In the genomic region with DNA sequence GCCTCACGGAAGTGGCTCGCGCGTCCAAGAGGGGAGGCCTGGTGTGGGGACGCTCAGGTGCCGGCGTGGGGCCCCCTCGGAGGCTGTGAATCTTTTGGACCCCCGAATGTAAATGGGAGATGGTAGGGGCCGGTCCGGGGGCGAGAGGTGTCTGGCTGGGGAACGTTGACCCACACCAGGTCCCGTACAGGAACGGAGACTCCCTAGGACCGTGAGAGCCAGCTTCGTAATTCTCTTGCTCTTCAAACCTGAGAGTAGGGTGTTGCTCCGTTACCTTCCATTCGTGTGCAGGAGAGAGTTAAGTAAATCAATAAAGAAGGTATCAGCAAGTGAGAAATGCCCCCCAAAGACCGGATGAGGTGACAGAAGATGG, we compare ENCODE assay signal across 8 cellular contexts. TPM values are rescaled to one million over a fixed set of nuclear protein-coding genes. Genes with fewer than 3 reads are reported as not detected.
DNase-seq lines count a peak whose midpoint lies in the region; ATAC-seq and TF ChIP-seq lines count a peak whose summit lies in the region.

No MANE protein-coding gene starts in this region.

- no peaks in the 10 kb centered on the region for H3K9me3 Mint-ChIP-seq in CD4-positive, alpha-beta T cell

- TF ChIP-seq CTCF in CD4-positive, alpha-beta T cell (IDR thresholded peaks at IDR 0.05): no peak
- TF ChIP-seq CTCF in astrocyte of the cerebellum (IDR thresholded peaks at IDR 0.05; ENCODE audit: low read depth, low read length, missing control alignments) (no peak), transverse colon (IDR thresholded peaks at IDR 0.05) (no peak)

- H3K27ac Mint-ChIP-seq in CD4-positive, alpha-beta T cell: peak overlapping the region; percentile 95

- intact Hi-C loops in CD4-positive, alpha-beta T cell (cut with DNase I, micrococcal nuclease): loop anchor here (2.0 to 10.0 kb wide), 6 partner anchors 26 to 1836 kb away; a partner anchor contains a TSS
- intact Hi-C loops in transverse colon (cut with DNase I; ENCODE audit: low total_unique reads): loop anchor here (5.0 kb wide), 1 partner anchor 49 kb away; no protein-coding TSS in a partner anchor

- peak; percentile 12 for TF ChIP-seq POLR2A in transverse colon (IDR thresholded peaks at IDR 0.05)

- POLR2A ChIA-PET in CD4-positive, alpha-beta T cell (lab: Charles Lee): interaction anchor here (1.0 to 3.0 kb wide), 5 partner anchors 27 to 1291 kb away, joined by 3 to 34 read pairs (median 5); a partner anchor contains a TSS

- in situ Hi-C loops in astrocyte of the cerebellum (cut with HindIII; ENCODE audit: low sequenced_read_pairs) (no loop called here), transverse colon (cut with MboI; ENCODE audit: low pct_ligation_motif_present in 1 of 4, low pct_unique_long_range_greater_than_20kb in 1 of 4, low sequenced_read_pairs in 3 of 4) (loop anchor here in 1 of 4 donors (5.0 kb wide), 1 partner anchor 49 kb away; no protein-coding TSS in a partner anchor)

- H3K27ac ChIP-seq in CD4-positive, alpha-beta T cell (ENCODE audit: low read depth, low read length): peak overlapping the region; percentile 85
- peak overlapping the region; percentile 93 to 97 (median 94) for H3K27ac ChIP-seq in transverse colon

- H3K4me1 ChIP-seq in transverse colon: peaks cover 17 to 62% (median 39%) of the 10 kb centered on the region in 4 donors

- no peaks in the 10 kb centered on the region for H3K27me3 Mint-ChIP-seq in CD4-positive, alpha-beta T cell

- whole genome bisulfite sequencing in transverse colon (ENCODE audit: low coverage in 1 of 2), 2 donors: 0 to 1% methylated on average over 2 to 14 of the region's 20 CpGs

- peak overlapping the region; percentile 96 for H3K4me3 Mint-ChIP-seq in CD4-positive, alpha-beta T cell

- no peaks in the 10 kb centered on the region for H3K9me3 ChIP-seq in CD4-positive, alpha-beta T cell (ENCODE audit: control insufficient read depth, low read length)
- H3K9me3 ChIP-seq in transverse colon: no peaks in the 10 kb centered on the region

- ATAC-seq in CD4-positive, alpha-beta T cell (ENCODE audit: poor library complexity): no peak
- ATAC-seq in HG03175 (IDR thresholded peaks at IDR 0.05; ENCODE audit: unreplicated experiment) (peak; percentile 2), left lobe of liver (peak; percentile 1)

- no peaks in the 10 kb centered on the region for H3K27me3 ChIP-seq in CD4-positive, alpha-beta T cell (ENCODE audit: control insufficient read depth, insufficient read depth, low read length)
- H3K27me3 ChIP-seq in transverse colon: no peaks in the 10 kb centered on the region

- CTCF ChIA-PET in CD4-positive, alpha-beta T cell (lab: Charles Lee): no interaction called here

- DNase-seq in CD4-positive, alpha-beta T cell: no peak
- DNase-seq in astrocyte of the cerebellum (ENCODE audit: low read depth): no peak
- no peak for DNase-seq in left lobe of liver (ENCODE audit: low spot score)
- DNase-seq in transverse colon: no peak
- no peak for DNase-seq in amniotic stem cell (lab: John Stamatoyannopoulos, UW)
- no peak for DNase-seq in NCI-H187 (lab: John Stamatoyannopoulos, UW)
- DNase-seq in COR-L47 (lab: John Stamatoyannopoulos, UW): no peak

- H3K36me3 Mint-ChIP-seq in CD4-positive, alpha-beta T cell (ENCODE audit: low read depth): peaks cover 32% of the 10 kb centered on the region

- H3K36me3 ChIP-seq in transverse colon: no peaks in the 10 kb centered on the region

- peaks cover 88% of the 10 kb centered on the region for H3K4me1 Mint-ChIP-seq in CD4-positive, alpha-beta T cell (ENCODE audit: low read depth)

- no peak for TF ChIP-seq EP300 in transverse colon (IDR thresholded peaks at IDR 0.05; ENCODE audit: low read depth)

- H3K4me3 ChIP-seq in astrocyte of the cerebellum (ENCODE audit: low read depth, low read length) (peak overlapping the region; percentile 71), transverse colon (peak overlapping the region; percentile 62 to 84 (median 76))

RNA-seq across cellular contexts. Expression of a gene that starts 0.5 kb away (rescaled TPM):
- 10 to 100 TPM; 13.3 to 14.0 TPM for total RNA-seq in CD4-positive, alpha-beta T cell
- 33.9 TPM for total RNA-seq in left lobe of liver
- total RNA-seq in transverse colon: 10 to 100 TPM in 3 of 4 donors, 1 to 10 TPM in 1; 7.9 to 74.6 (median 27.5) TPM

RNA-seq across cellular contexts. Expression of a gene that starts 0.9 kb away (rescaled TPM):
- 1 to 10 TPM; 1.9 TPM for total RNA-seq in CD4-positive, alpha-beta T cell
- total RNA-seq in left lobe of liver: 15.0 TPM
- total RNA-seq in transverse colon: 10 to 100 TPM in 2 of 4 donors, 1 to 10 TPM in 2; 5.6 to 47.6 (median 10.5) TPM
